Comparison of ENCODE assay signal across 8 cellular contexts in the genomic region with DNA sequence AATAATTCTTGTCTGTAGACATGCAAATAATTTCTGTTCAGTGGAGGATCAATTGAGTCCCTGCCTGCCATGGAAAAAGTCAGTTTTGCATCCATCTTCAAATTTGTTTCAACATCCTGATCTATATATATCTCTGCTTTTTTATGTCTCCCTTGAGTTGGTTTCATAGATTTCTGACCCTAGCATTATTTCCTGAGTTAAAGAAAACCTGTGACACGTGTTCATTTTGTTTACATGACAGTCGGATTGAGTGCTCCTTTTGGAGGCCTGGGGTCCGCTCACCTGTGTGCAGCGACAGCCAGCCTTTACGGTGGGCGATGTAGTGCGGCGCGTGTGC. TPM values are rescaled to one million over a fixed set of nuclear protein-coding genes. Genes with fewer than 3 reads are reported as not detected.
DNase-seq lines count a peak whose midpoint lies in the region; ATAC-seq, FAIRE-seq and TF ChIP-seq lines count a peak whose summit lies in the region.

No MANE protein-coding gene starts in this region.

- SMC1A ChIA-PET in GM12878 (lab: Charles Lee; ENCODE audit: uncharacterized antibody, unreplicated experiment) = no interaction called here

- in situ Hi-C loops in GM12878 (cut with MboI) = no loop called here

- CTCF ChIA-PET in CD8-positive, alpha-beta T cell (lab: Charles Lee) = interaction anchor here (0.9 to 1.0 kb wide), 3 partner anchors 29 to 169 kb away, joined by 3 to 4 read pairs (median 3); no protein-coding TSS in a partner anchor
- CTCF ChIA-PET in GM12878 (lab: Yijun Ruan, JAX) = interaction anchor here (1.2 kb wide), 1 partner anchor 286 kb away, joined by 4 read pairs; the partner anchor contains the start of gene STK17A

- H3K4me2 ChIP-seq in GM12878 (ENCODE audit: control insufficient read depth, insufficient read depth) = peak overlapping the region; percentile 58

- BruUV-seq in GM12878 (replicated peaks; lab: Mats Ljungman, UMichigan) = TSS peak; percentile 86

- peaks cover 23% of the 10 kb centered on the region for H3K4me1 Mint-ChIP-seq in CD8-positive, alpha-beta T cell (ENCODE audit: low read depth)

- intact Hi-C loops in CD8-positive, alpha-beta T cell (cut with DNase I, micrococcal nuclease) = loop anchor here (1.0 to 2.0 kb wide), 9 partner anchors 30 to 936 kb away; partner anchors contain the start of genes UBE2D4 (in 2 of the 2), URGCP (in 2 of the 2), BLVRA (in 1 of the 2) and COA1 (in 1 of the 2)
- intact Hi-C loops in GM12878 (cut with micrococcal nuclease; ENCODE audit: unreplicated experiment) = no loop called here

- H3K27me3 Mint-ChIP-seq in CD8-positive, alpha-beta T cell (ENCODE audit: low read depth) = no peaks in the 10 kb centered on the region

- peak overlapping the region; percentile 69 for H3K4me3 ChIP-seq in CD8-positive, alpha-beta T cell (ENCODE audit: low read depth, low read length)
- H3K4me3 ChIP-seq in GM12878 (peak overlapping the region; percentile 92), lung (peak overlapping the region; percentile 99), urinary bladder (ENCODE audit: low read depth, low read length) (peak overlapping the region; percentile 97)

- TF ChIP-seq RAD21 in GM12878 (IDR thresholded peaks at IDR 0.05; ENCODE audit: insufficient read depth, low read depth, low read length) = no peak

- peaks cover 14% of the 10 kb centered on the region for H3K4me1 ChIP-seq in CD8-positive, alpha-beta T cell (ENCODE audit: insufficient read depth, low read length)
- H3K4me1 ChIP-seq in GM12878 (ENCODE audit: control insufficient read depth, insufficient read depth, low read length) (peaks cover 7% of the 10 kb centered on the region), lung (ENCODE audit: control insufficient read depth in 2 of 2, insufficient read depth in 2 of 2, low read length in 2 of 2) (peaks cover 9 to 11% of the 10 kb centered on the region in 2 donors), urinary bladder (ENCODE audit: insufficient read depth) (no peaks in the 10 kb centered on the region)

- no peaks in the 10 kb centered on the region for H3K9me3 ChIP-seq in CD8-positive, alpha-beta T cell (ENCODE audit: low read length)
- H3K9me3 ChIP-seq in GM12878 (replicated peaks; ENCODE audit: control insufficient read depth, insufficient read depth, low read length) (0 out of 3 replicates have a peak, but pooled peaks cover 1% of the 10 kb centered on the region), lung (ENCODE audit: control insufficient read depth in 2 of 2, insufficient read depth in 1 of 2, low read length in 1 of 2) (no peaks in the 10 kb centered on the region)

- no peak for ATAC-seq in CD8-positive, alpha-beta T cell
- ATAC-seq in HG03432 (IDR thresholded peaks at IDR 0.05; ENCODE audit: unreplicated experiment) (peak; percentile 3), GM12878 (peak; percentile 40), lung (ENCODE audit: insufficient read depth, low FRiP score) (no peak)

- H3K79me2 ChIP-seq in GM12878 (ENCODE audit: control insufficient read depth, insufficient read depth, low read length) = peaks cover 3% of the 10 kb centered on the region; the same call in 1 of the 2 replicates

- no peaks in the 10 kb centered on the region for H3K27me3 ChIP-seq in CD8-positive, alpha-beta T cell (ENCODE audit: insufficient read depth, low read length)
- H3K27me3 ChIP-seq in GM12878 (replicated peaks in 1 of 2; ENCODE audit: control insufficient read depth in 2 of 2, insufficient read depth in 2 of 2, low read length in 1 of 2) = no peaks in the 10 kb centered on the region
- H3K27me3 ChIP-seq in lung (ENCODE audit: control insufficient read depth, insufficient read depth) = no peaks in the 10 kb centered on the region

- TF ChIP-seq EP300 in GM12878 (IDR thresholded peaks at IDR 0.05; ENCODE audit: borderline replicate concordance in 1 of 2, control insufficient read depth in 1 of 2, low read depth in 2 of 2, low read length in 2 of 2) = no peak

- no peaks in the 10 kb centered on the region for H3K9me3 Mint-ChIP-seq in CD8-positive, alpha-beta T cell

- RAD21 ChIA-PET in GM12878 (lab: Charles Lee; ENCODE audit: unreplicated experiment) = interaction anchor here (0.7 to 1.4 kb wide), 3 partner anchors 30 to 992 kb away, joined by 3 to 6 read pairs (median 3); no protein-coding TSS in a partner anchor

- POLR2A ChIA-PET in CD8-positive, alpha-beta T cell (lab: Charles Lee) = interaction anchor here (0.6 to 2.2 kb wide), 4 partner anchors 10 to 238 kb away, joined by 3 to 8 read pairs (median 6); partner anchors contain the start of gene UBE2D4
- POLR2A ChIA-PET in GM12878 (lab: Charles Lee) = interaction anchor here (0.6 to 1.5 kb wide), 2 partner anchors 56 to 312 kb away, joined by 3 read pairs; no protein-coding TSS in a partner anchor

- under 1% methylated on average over 9 of the region's 9 CpGs for WGBS in GM12878 (ENCODE audit: insufficient coverage, insufficient replicate concordance, low lambda C conversion rate, missing lambda C conversion rate)
- WGBS in lung, 2 donors = 2 to 5% methylated on average over 9 of the region's 9 CpGs
- under 1% methylated on average over 9 of the region's 9 CpGs for WGBS in urinary bladder

- H4K20me1 ChIP-seq in GM12878 (ENCODE audit: control insufficient read depth, insufficient read depth) = no peaks in the 10 kb centered on the region

- no peak overlapping the region for H3K27ac ChIP-seq in CD8-positive, alpha-beta T cell (ENCODE audit: low read depth, low read length)
- peak overlapping the region; percentile 27; the same call in 1 of the 2 replicates for H3K27ac ChIP-seq in GM12878 (ENCODE audit: control insufficient read depth, insufficient read depth)
- H3K27ac ChIP-seq in lung (ENCODE audit: low read depth in 1 of 2, low read length in 1 of 2) = peak overlapping the region in 1 of 2 donors; percentile 46
- H3K27ac ChIP-seq in urinary bladder (ENCODE audit: low read depth) = peak overlapping the region; percentile 45

- TF ChIP-seq CTCF in CD8-positive, alpha-beta T cell (IDR thresholded peaks at IDR 0.05) = no peak
- TF ChIP-seq CTCF in GM12878 (IDR thresholded peaks at IDR 0.05 in 2 of 3, conservative IDR thresholded peaks at IDR 0.05 in 1 of 3; ENCODE audit: control insufficient read depth in 2 of 3, extremely low read depth in 1 of 3, insufficient read depth in 1 of 3, low read depth in 3 of 3, low read length in 3 of 3) = no peak
- no peak for TF ChIP-seq CTCF in lung (IDR thresholded peaks at IDR 0.05; ENCODE audit: control extremely low read depth, extremely low read depth)

- H3K36me3 ChIP-seq in CD8-positive, alpha-beta T cell (ENCODE audit: insufficient read depth, low read length) = peaks cover 6% of the 10 kb centered on the region
- H3K36me3 ChIP-seq in GM12878 (ENCODE audit: control insufficient read depth in 2 of 2, insufficient read depth in 2 of 2, low read length in 1 of 2) (peaks cover 1 to 3% of the 10 kb centered on the region in 2 experiments; a peak in 2 of 4 replicates), lung (ENCODE audit: control insufficient read depth in 2 of 2, insufficient read depth in 2 of 2, low read length in 2 of 2) (peaks cover 6 to 13% of the 10 kb centered on the region in 2 donors), urinary bladder (ENCODE audit: insufficient read depth) (no peaks in the 10 kb centered on the region)

- H3K4me3 Mint-ChIP-seq in CD8-positive, alpha-beta T cell = peak overlapping the region; percentile 94

- TF ChIP-seq POLR2A in GM12878 (IDR thresholded peaks at IDR 0.05; ENCODE audit: low read depth, low read length) = no peak

- no peak for DNase-seq in CD8-positive, alpha-beta T cell
- no peak for DNase-seq in GM12878 (ENCODE audit: low read depth, low spot score)
- no peak for DNase-seq in lung (ENCODE audit: low spot score)
- no peak for DNase-seq in NCI-H446 treated with DMSO at 0.1 percent for 48 hours (lab: John Stamatoyannopoulos, UW)
- DNase-seq in NCI-H1105 (lab: John Stamatoyannopoulos, UW) = no peak
- no peak for DNase-seq in NCI-H128 (lab: John Stamatoyannopoulos, UW; ENCODE audit: unreplicated experiment)

- no peak for FAIRE-seq in GM12878 (lab: Jason Lieb, UNC)

- peak overlapping the region; percentile 68 for H3K9ac ChIP-seq in GM12878 (ENCODE audit: control insufficient read depth, insufficient read depth, low read length)

- H3K36me3 Mint-ChIP-seq in CD8-positive, alpha-beta T cell = peaks cover 37% of the 10 kb centered on the region

- peak overlapping the region; percentile 51 for H2AFZ ChIP-seq in GM12878 (ENCODE audit: control insufficient read depth, low read depth, low read length)

- peak overlapping the region; percentile 93 for H3K27ac Mint-ChIP-seq in CD8-positive, alpha-beta T cell

RNA-seq across cellular contexts. Expression of gene MRPS24, which starts 0.7 kb away (rescaled TPM):
- total RNA-seq in CD8-positive, alpha-beta T cell = 10 to 100 TPM; 61.7 to 74.4 TPM
- total RNA-seq in GM12878 (2013; cell fraction: nucleolus; rRNA removed) = 17.5 and 18.2 TPM in 2 replicates
- total RNA-seq in GM12878 (2014; rRNA removed) (94.8 and 111 TPM in 2 replicates), GM12878 (2014; rRNA removed; fragmentation: Illumina TruSeq; extraction: Trizol) (62.0 and 72.1 TPM in 2 replicates), GM12878 (2021) (123 and 127 TPM in 2 replicates), lung (10 to 100 TPM; 33.6 to 96.7 TPM), urinary bladder (29.9 TPM)
- polyA plus RNA-seq in GM12878 (2011; ENCODE audit: low read depth) = 102 TPM
- polyA plus RNA-seq in GM12878 (2011; rRNA removed) (97.2 and 123 TPM in 2 replicates), GM12878 (2014; fragmentation: Illumina TruSeq; extraction: Trizol) (74.4 and 90.1 TPM in 2 replicates), GM12878 (2014; fragmentation: Nextera tagmentation; extraction: Ambion mirVana) (10 to 100 TPM; 27.6 to 97.4 TPM), GM12878 (2014; rRNA removed) (100 and 125 TPM in 2 replicates), GM12878 (2016; fragmentation: Nextera tagmentation; extraction: Ambion mirVana) (100 to 1,000 TPM; 161 to 164 TPM), lung (100 to 1,000 TPM; 119 to 126 TPM), urinary bladder (125 TPM)
- polyA plus RNA-seq in GM12878 (2011; cell fraction: cytosol; rRNA removed) = 282 and 289 TPM in 2 replicates
- 131 and 143 TPM in 2 replicates for polyA plus RNA-seq in GM12878 (2011; cell fraction: nucleus; rRNA removed)
- polyA plus RNA-seq in GM12878 (2012) = 114 and 132 TPM in 2 replicates
- polyA minus RNA-seq in GM12878 (2011; rRNA and poly(A)+ RNA removed) = 55.2 and 90.2 TPM in 2 replicates
- 42.9 and 44.4 TPM in 2 replicates for polyA minus RNA-seq in GM12878 (2011; cell fraction: cytosol; rRNA and poly(A)+ RNA removed)
- 12.6 and 18.8 TPM in 2 replicates for polyA minus RNA-seq in GM12878 (2011; cell fraction: nucleus; rRNA and poly(A)+ RNA removed)

RNA-seq across cellular contexts. Expression of gene URGCP, which starts 37.7 kb away (rescaled TPM):
- total RNA-seq in CD8-positive, alpha-beta T cell = 10 to 100 TPM; 24.5 to 25.0 TPM
- total RNA-seq in GM12878 (2013; cell fraction: nucleolus; rRNA removed) = 33.5 and 34.6 TPM in 2 replicates
- total RNA-seq in GM12878 (2014; rRNA removed) = 19.7 and 19.9 TPM in 2 replicates
- 13.9 and 15.8 TPM in 2 replicates for total RNA-seq in GM12878 (2014; rRNA removed; fragmentation: Illumina TruSeq; extraction: Trizol)
- 23.2 and 24.2 TPM in 2 replicates for total RNA-seq in GM12878 (2021)
- polyA plus RNA-seq in GM12878 (2011; ENCODE audit: low read depth) = 8.7 TPM
- 12.3 and 18.4 TPM in 2 replicates for polyA plus RNA-seq in GM12878 (2011; rRNA removed)
- 13.2 and 17.1 TPM in 2 replicates for polyA plus RNA-seq in GM12878 (2011; cell fraction: cytosol; rRNA removed)
- polyA plus RNA-seq in GM12878 (2011; cell fraction: nucleus; rRNA removed) = 16.8 and 17.1 TPM in 2 replicates
- polyA plus RNA-seq in GM12878 (2012) = 11.0 and 11.3 TPM in 2 replicates
- 22.9 and 29.7 TPM in 2 replicates for polyA plus RNA-seq in GM12878 (2014; fragmentation: Illumina TruSeq; extraction: Trizol)
- 1 to 10 TPM; 2.0 to 3.9 TPM for polyA plus RNA-seq in GM12878 (2014; fragmentation: Nextera tagmentation; extraction: Ambion mirVana)
- 16.6 and 18.8 TPM in 2 replicates for polyA plus RNA-seq in GM12878 (2014; rRNA removed)
- polyA plus RNA-seq in GM12878 (2016; fragmentation: Nextera tagmentation; extraction: Ambion mirVana) = 10 to 100 TPM; 15.4 to 23.9 TPM
- 17.5 and 22.6 TPM in 2 replicates for polyA minus RNA-seq in GM12878 (2011; rRNA and poly(A)+ RNA removed)
- polyA minus RNA-seq in GM12878 (2011; cell fraction: cytosol; rRNA and poly(A)+ RNA removed) = 6.9 and 7.1 TPM in 2 replicates
- polyA minus RNA-seq in GM12878 (2011; cell fraction: nucleus; rRNA and poly(A)+ RNA removed) = 10.4 and 13.9 TPM in 2 replicates
- total RNA-seq in lung = 10 to 100 TPM; 23.0 to 25.5 TPM
- 10 to 100 TPM; 11.8 to 16.4 TPM for polyA plus RNA-seq in lung
- total RNA-seq in urinary bladder = 24.1 TPM
- 26.2 TPM for polyA plus RNA-seq in urinary bladder

RNA-seq across cellular contexts. Expression of gene UBE2D4, which starts 57.6 kb away (rescaled TPM):
- total RNA-seq in CD8-positive, alpha-beta T cell = 1 to 10 TPM; 6.8 to 8.4 TPM
- 4.8 and 5.9 TPM in 2 replicates for total RNA-seq in GM12878 (2013; cell fraction: nucleolus; rRNA removed)
- total RNA-seq in GM12878 (2014; rRNA removed) (9.9 and 12.3 TPM in 2 replicates), GM12878 (2014; rRNA removed; fragmentation: Illumina TruSeq; extraction: Trizol) (6.6 and 6.7 TPM in 2 replicates), GM12878 (2021) (8.9 and 10.9 TPM in 2 replicates), lung (10 to 100 TPM in 1 of 2 donors, 1 to 10 TPM in 1; 8.8 to 25.6 TPM), urinary bladder (12.7 TPM)
- polyA plus RNA-seq in GM12878 (2011; ENCODE audit: low read depth) = 3.1 TPM
- polyA plus RNA-seq in GM12878 (2011; rRNA removed) (11.3 and 16.6 TPM in 2 replicates), GM12878 (2014; fragmentation: Illumina TruSeq; extraction: Trizol) (8.1 and 10.8 TPM in 2 replicates), GM12878 (2014; fragmentation: Nextera tagmentation; extraction: Ambion mirVana) (1 to 10 TPM; 3.5 to 5.3 TPM), GM12878 (2014; rRNA removed) (9.3 and 11.6 TPM in 2 replicates), GM12878 (2016; fragmentation: Nextera tagmentation; extraction: Ambion mirVana) (10 to 100 TPM; 15.4 to 16.2 TPM), lung (10 to 100 TPM; 11.9 to 22.4 TPM), urinary bladder (23.5 TPM)
- 16.1 and 18.2 TPM in 2 replicates for polyA plus RNA-seq in GM12878 (2011; cell fraction: cytosol; rRNA removed)
- 4.6 and 6.2 TPM in 2 replicates for polyA plus RNA-seq in GM12878 (2011; cell fraction: nucleus; rRNA removed)
- polyA plus RNA-seq in GM12878 (2012) = 5.8 TPM in 2 replicates
- 17.1 and 19.4 TPM in 2 replicates for polyA minus RNA-seq in GM12878 (2011; rRNA and poly(A)+ RNA removed)
- 6.0 and 9.4 TPM in 2 replicates for polyA minus RNA-seq in GM12878 (2011; cell fraction: cytosol; rRNA and poly(A)+ RNA removed)
- 0.73 and 4.1 TPM in 2 replicates for polyA minus RNA-seq in GM12878 (2011; cell fraction: nucleus; rRNA and poly(A)+ RNA removed)

Comparison
In these comparisons a context has a peak if more than half of its experiments do, and no peak if none do; other contexts are left out.
1. ATAC-seq: peak in HG03432 (single experiment) and GM12878 (single experiment); none in CD8-positive, alpha-beta T cell (single experiment) and lung (single experiment).
2. Peak in every context shown above with its lines, with median percentiles within 50 percentile points of each other: H3K4me3 ChIP-seq.